10 cellular contexts compared by ENCODE assay signal in the genomic region with DNA sequence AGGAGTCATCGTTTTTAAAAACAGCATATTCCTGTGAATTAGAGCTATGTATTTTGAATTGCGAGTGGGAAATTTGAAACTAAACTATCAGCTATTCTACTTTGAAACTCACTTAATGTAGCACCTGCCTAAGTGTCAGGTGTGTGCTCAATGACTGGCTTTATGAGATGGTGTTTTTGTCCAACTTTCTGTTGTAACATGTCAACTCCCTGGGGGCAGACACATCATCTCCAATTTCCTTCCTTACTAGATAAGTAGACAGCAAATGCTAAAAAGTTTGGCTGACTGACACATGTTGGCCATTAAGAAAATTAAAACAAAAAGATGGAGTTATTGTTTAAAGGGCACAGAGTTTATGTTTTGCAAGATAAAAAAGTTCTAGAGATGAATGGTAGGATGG.
"Had no signal": no experiment of that assay in that cellular context is flagged by ENCODE, and none has a peak within 500 bp of the region (broad histone marks: within the 10 kb centered on the region; RNA-seq: fewer than 3 reads in every experiment).

No MANE protein-coding gene starts in this region.

- H3K4me3 ChIP-seq: spleen had no signal

- DNase-seq: activated CD4-positive, alpha-beta T cell treated with anti-CD3 and anti-CD28 coated beads for 4 hours; activated CD8-positive, alpha-beta T cell treated with anti-CD3 and anti-CD28 coated beads for 36 hours; activated naive CD4-positive, alpha-beta T cell treated with anti-CD3 and anti-CD28 coated beads, Interleukin-2, amount 10 ng/mL, durations not matched to agents 7 days and 5 days; cortex of kidney; effector memory CD4-positive, alpha-beta T cell; hypothalamus; spleen; stimulated activated CD4-positive, alpha-beta T cell treated with anti-CD3 and anti-CD28 coated beads, Interleukin-1b, Interleukin-23, amount 100 ng/mL, for 48 hours; stimulated activated naive CD4-positive, alpha-beta T cell; substantia nigra had no signal

- H3K27ac ChIP-seq: spleen had no signal

- H3K36me3 ChIP-seq: spleen had no signal

- H3K27me3 ChIP-seq: spleen had no signal
